Comparison of ENCODE assay signal across 21 cellular contexts in genomic region chr5:73894860-73895259, GRCh38.
"Had no signal": no experiment of that assay in that cellular context is flagged by ENCODE, and none has a peak within 500 bp of the region (broad histone marks: within the 10 kb centered on the region; RNA-seq: fewer than 3 reads in every experiment).

No MANE protein-coding gene starts in this region.

- H3K36me3 Mint-ChIP-seq: mesothelial cell of epicardium, naive B cell had no signal

- H3K9me3 Mint-ChIP-seq: mesothelial cell of epicardium; nephron progenitor cell; stimulated activated naive CD8-positive, alpha-beta T cell treated with anti-CD3 and anti-CD28 coated beads, Interleukin-15, amount 100 ng/mL, for 72 hours had no signal

- DNase-seq: dermis blood vessel endothelial cell; effector memory CD4-positive, alpha-beta T cell; foreskin keratinocyte; heart left ventricle; kidney; left lung; mucosa of descending colon; naive B cell; nephron progenitor cell; occipital lobe; pancreas; retina; stimulated activated CD4-positive, alpha-beta T cell treated with anti-CD3 and anti-CD28 coated beads, Interleukin-12 subunit alpha, Interleukin-12 subunit beta, amount 100 ng/mL, for 4 hours; stimulated activated CD4-positive, alpha-beta T cell treated with anti-CD3 and anti-CD28 coated beads, Interleukin-1b, Interleukin-23, amount 100 ng/mL, for 48 hours; stimulated activated CD4-positive, alpha-beta T cell treated with anti-CD3 and anti-CD28 coated beads, Interleukin-4, amount 100 ng/mL, for 1 hour; stimulated activated CD8-positive, alpha-beta memory T cell treated with anti-CD3 and anti-CD28 coated beads, Interleukin-4, amount 100 ng/mL, for 48 hours; stimulated activated naive CD4-positive, alpha-beta T cell; stimulated activated naive CD8-positive, alpha-beta T cell treated with anti-CD3 and anti-CD28 coated beads, Interleukin-15, amount 100 ng/mL, for 72 hours; transverse colon had no signal

- H3K4me3 Mint-ChIP-seq: mesothelial cell of epicardium; naive B cell; nephron progenitor cell; stimulated activated naive CD8-positive, alpha-beta T cell treated with anti-CD3 and anti-CD28 coated beads, Interleukin-15, amount 100 ng/mL, for 72 hours had no signal

- H3K4me1 Mint-ChIP-seq: naive B cell; stimulated activated naive CD8-positive, alpha-beta T cell treated with anti-CD3 and anti-CD28 coated beads, Interleukin-15, amount 100 ng/mL, for 72 hours had no signal

- ATAC-seq: foreskin keratinocyte, heart left ventricle, left lung, mucosa of descending colon, pancreas, sciatic nerve had no signal

- H3K27ac Mint-ChIP-seq: mesothelial cell of epicardium, nephron progenitor cell had no signal
